Comparison of ENCODE assay signal across 8 cellular contexts in the genomic region with DNA sequence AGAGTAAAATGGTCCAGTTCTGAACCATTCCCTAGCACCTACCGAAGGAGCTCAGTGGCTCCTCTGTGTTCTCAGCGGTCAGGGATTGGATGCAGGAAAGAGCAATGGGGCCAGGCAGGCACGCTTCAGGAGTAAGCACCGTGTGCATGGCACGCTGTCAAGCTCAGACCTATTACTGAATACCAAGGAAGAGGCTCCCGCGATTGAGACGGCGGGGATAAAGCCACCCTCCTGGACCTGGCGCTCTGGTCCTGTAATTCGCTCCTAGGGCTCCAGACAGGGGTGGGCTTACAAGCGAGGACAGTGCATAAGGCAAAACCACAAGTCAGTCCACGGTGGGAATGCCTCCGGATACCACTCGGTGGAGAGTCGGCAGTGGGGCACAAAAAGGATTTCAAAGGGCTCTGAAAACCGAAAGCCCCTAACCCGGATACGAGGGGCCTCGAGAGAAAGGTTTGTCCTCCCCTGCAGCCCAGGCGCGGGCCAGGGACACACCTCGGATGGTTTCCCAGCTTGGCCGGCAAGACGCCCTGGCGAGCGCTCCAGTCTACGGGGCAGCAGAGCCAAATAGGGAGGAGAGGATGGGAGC. TPM values are rescaled to one million over a fixed set of nuclear protein-coding genes. Genes with fewer than 3 reads are reported as not detected.
A peak's percentile ranks its signal among the peaks of the same experiment; 100 is the strongest.
DNase-seq lines count a peak whose midpoint lies in the region; ATAC-seq and TF ChIP-seq lines count a peak whose summit lies in the region.

No MANE protein-coding gene starts in this region.

- DNase-seq in OCI-M1 (lab: John Stamatoyannopoulos, UW) (peak; percentile 51), sciatic nerve (ENCODE audit: low spot score) (peak; percentile 82)

- H3K4me1 ChIP-seq in iPS-15b (ENCODE audit: control insufficient read depth, insufficient read depth, low read length): peaks cover 4% of the 10 kb centered on the region

- no peaks in the 10 kb centered on the region for H3K36me3 Mint-ChIP-seq in brain

- H3K9me3 Mint-ChIP-seq in brain: no peaks in the 10 kb centered on the region

- H3K4me1 Mint-ChIP-seq in brain: peaks cover 40% of the 10 kb centered on the region

- TF ChIP-seq CTCF in C4-2B (conservative IDR thresholded peaks at IDR 0.05) (no peak), brain (conservative IDR thresholded peaks at IDR 0.05) (no peak)

- peak overlapping the region; percentile 91 for H3K4me3 ChIP-seq in iPS-15b (ENCODE audit: low read depth, low read length)

- peak overlapping the region; percentile 96 for H3K9ac ChIP-seq in iPS-15b (ENCODE audit: low read depth, low read length)

- H3K27me3 ChIP-seq in iPS-15b (ENCODE audit: control insufficient read depth, insufficient read depth, low read length): peaks cover 24% of the 10 kb centered on the region

- H3K27ac ChIP-seq in C4-2B: peak overlapping the region; percentile 81

- intact Hi-C loops in sciatic nerve (cut with DNase I): no loop called here

- H3K4me3 Mint-ChIP-seq in brain: peak overlapping the region; percentile 91 to 94 (median 92)

- H3K36me3 ChIP-seq in iPS-15b (ENCODE audit: control insufficient read depth, insufficient read depth, low read length): no peaks in the 10 kb centered on the region

- peak; percentile 1 for ATAC-seq in GM21786 (IDR thresholded peaks at IDR 0.05; ENCODE audit: unreplicated experiment)
- peak; percentile 94 for ATAC-seq in sciatic nerve
- ATAC-seq in HG02678 (IDR thresholded peaks at IDR 0.05; ENCODE audit: unreplicated experiment): no peak
- no peak for ATAC-seq in HG02852 (IDR thresholded peaks at IDR 0.05; ENCODE audit: unreplicated experiment)

- peak overlapping the region; percentile 56 to 93 (median 80) for H3K27ac Mint-ChIP-seq in brain

- peaks cover 3% of the 10 kb centered on the region for H3K27me3 Mint-ChIP-seq in brain

- no peaks in the 10 kb centered on the region for H3K9me3 ChIP-seq in iPS-15b (ENCODE audit: control insufficient read depth, insufficient read depth, low read length)

RNA-seq across cellular contexts. Expression of a gene that starts 1.0 kb away (rescaled TPM):
- 42.1 TPM for polyA plus RNA-seq in brain (ENCODE audit: insufficient read depth, low read depth, low replicate concordance)
- total RNA-seq in sciatic nerve: 29.2 TPM

RNA-seq across cellular contexts. Expression of a gene that starts 34.9 kb away (rescaled TPM):
- 8.3 TPM for polyA plus RNA-seq in brain (ENCODE audit: insufficient read depth, low read depth, low replicate concordance)
- 31.4 TPM for total RNA-seq in sciatic nerve

RNA-seq across cellular contexts. Expression of a gene that starts 55.8 kb away (rescaled TPM):
- polyA plus RNA-seq in brain (ENCODE audit: insufficient read depth, low read depth, low replicate concordance): 6.6 TPM
- 12.2 TPM for total RNA-seq in sciatic nerve

Comparison
In these comparisons a context has a peak if more than half of its experiments do, and no peak if none do; other contexts are left out.
1. ATAC-seq: peak in GM21786 (single experiment) and sciatic nerve (single experiment); none in HG02678 (single experiment) and HG02852 (single experiment).